ENCODE assay signal across 25 cellular contexts in the genomic region with DNA sequence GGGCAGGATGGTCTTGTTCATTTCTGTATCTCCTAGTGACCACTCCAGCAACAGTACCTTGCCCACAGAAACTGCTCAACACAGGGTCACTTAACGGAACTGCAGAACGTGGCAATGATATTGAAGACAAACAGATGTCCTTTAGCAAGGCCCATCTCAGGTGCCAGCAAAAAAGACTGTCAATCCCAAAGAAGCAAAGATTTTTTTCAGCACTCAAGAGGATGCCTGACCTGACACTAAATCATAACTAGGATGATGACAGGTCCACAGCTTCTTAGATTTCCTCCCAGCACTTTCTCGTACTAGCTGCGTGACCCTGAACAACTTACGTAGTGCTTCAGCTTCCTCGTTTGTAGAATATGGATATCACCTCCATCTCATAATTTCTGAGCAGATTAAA. TPM values are rescaled to one million over a fixed set of nuclear protein-coding genes. Genes with fewer than 3 reads are reported as not detected.
DNase-seq lines count a peak whose midpoint lies in the region; ATAC-seq, FAIRE-seq and TF ChIP-seq lines count a peak whose summit lies in the region.
"Had no signal": no experiment of that assay in that cellular context is flagged by ENCODE, and none has a peak within 500 bp of the region (broad histone marks: within the 10 kb centered on the region; RNA-seq: fewer than 3 reads in every experiment).

No MANE protein-coding gene starts in this region.

- ATAC-seq in HepG2 (no peak), right lobe of liver (no peak), psoas muscle (peak; percentile 45 to 72 (median 64)), HG03565 (IDR thresholded peaks at IDR 0.05; ENCODE audit: unreplicated experiment) (no peak), HG03280 (IDR thresholded peaks at IDR 0.05; ENCODE audit: unreplicated experiment) (no peak)
- ATAC-seq: Right ventricle myocardium inferior had no signal

- H3K4me1 ChIP-seq in HepG2 (ENCODE audit: insufficient read depth, low read length), result peaks cover 22% of the 10 kb centered on the region
- H3K4me1 ChIP-seq in right lobe of liver, result no peaks in the 10 kb centered on the region
- peaks cover 36% of the 10 kb centered on the region for H3K4me1 ChIP-seq in psoas muscle

- H3K79me2 ChIP-seq in HepG2 (ENCODE audit: insufficient read depth, low read length), result peaks cover 78% of the 10 kb centered on the region

- CTCF ChIA-PET in HepG2 (lab: Yijun Ruan, JAX; ENCODE audit: low intra/inter-chr PET ratio, low total read pairs), result no interaction called here

- POLR2A ChIA-PET in HepG2 (lab: Yijun Ruan, JAX), result interaction anchor here (0.8 kb wide), 1 partner anchor 40 kb away, joined by 3 read pairs; no protein-coding TSS in a partner anchor

- FAIRE-seq in HepG2 (lab: Jason Lieb, UNC), result no peak

- H3K4me3 ChIP-seq in HepG2 (replicated peaks in 1 of 3; ENCODE audit: insufficient read depth in 1 of 3, low read depth in 2 of 3, low read length in 3 of 3) (no peak overlapping the region), right lobe of liver (no peak overlapping the region), psoas muscle (no peak overlapping the region)
- H3K4me3 ChIP-seq: PC-9, SJCRH30 had no signal

- WGBS in HepG2 (ENCODE audit: low lambda C conversion rate), result 98% methylated on average over 6 of the region's 6 CpGs
- 79% methylated on average over 6 of the region's 6 CpGs for WGBS in right lobe of liver (ENCODE audit: insufficient coverage, low coverage, low lambda C conversion rate, missing lambda C conversion rate)
- 32 to 55% (median 32%) methylated on average over 6 of the region's 6 CpGs for WGBS in psoas muscle, 3 donors

- no TSS peak for BruUV-seq in HepG2 (replicated peaks; lab: Mats Ljungman, UMichigan)

- TF ChIP-seq CTCF in HepG2 (CRISPR knock-in tag; IDR thresholded peaks at IDR 0.05) (no peak), right lobe of liver (IDR thresholded peaks at IDR 0.05) (no peak), psoas muscle (IDR thresholded peaks at IDR 0.05) (no peak)

- no peaks in the 10 kb centered on the region for H3K9me3 ChIP-seq in HepG2 (ENCODE audit: low read length)
- H3K9me3 ChIP-seq in right lobe of liver, result no peaks in the 10 kb centered on the region
- H3K9me3 ChIP-seq in psoas muscle, result no peaks in the 10 kb centered on the region
- H3K9me3 ChIP-seq: BE2C, SJCRH30 had no signal

- intact Hi-C loops in HepG2 (cut with micrococcal nuclease; ENCODE audit: unreplicated experiment), result no loop called here
- intact Hi-C loops in right lobe of liver (cut with DNase I), result no loop called here
- intact Hi-C loops in psoas muscle (cut with DNase I), result loop anchor here in 1 of 2 donors (5.0 kb wide), 1 partner anchor 38 kb away; the partner anchor contains the start of gene ATP2B1

- H4K20me1 ChIP-seq in HepG2 (ENCODE audit: insufficient read depth, low read length), result no peaks in the 10 kb centered on the region; the same call in 1 of the 2 replicates

- H3K27ac ChIP-seq in HepG2 (ENCODE audit: extremely low read length, insufficient read depth, low read length), result no peak overlapping the region
- no peak overlapping the region for H3K27ac ChIP-seq in right lobe of liver
- H3K27ac ChIP-seq in psoas muscle, result no peak overlapping the region
- H3K27ac ChIP-seq: 22Rv1, PC-9, SJCRH30 had no signal

- no peak for TF ChIP-seq EP300 in HepG2 (IDR thresholded peaks at IDR 0.05; ENCODE audit: low read depth in 2 of 2, low read length in 2 of 2)
- TF ChIP-seq EP300 in HepG2 (CRISPR knock-in tag; IDR thresholded peaks at IDR 0.05; ENCODE audit: borderline replicate concordance), result no peak

- no peak overlapping the region for H3K9ac ChIP-seq in HepG2 (ENCODE audit: insufficient read depth, low read depth, low read length)

- H2AFZ ChIP-seq in HepG2 (ENCODE audit: low read length), result no peak overlapping the region
- H2AFZ ChIP-seq: PC-9 had no signal

- TF ChIP-seq POLR2A in HepG2 (IDR thresholded peaks at IDR 0.05; ENCODE audit: insufficient read depth in 1 of 2, low read depth in 2 of 2, low read length in 2 of 2) (no peak), right lobe of liver (IDR thresholded peaks at IDR 0.05) (no peak)

- H3K4me2 ChIP-seq in HepG2 (ENCODE audit: low read depth, low read length), result no peak overlapping the region
- H3K4me2 ChIP-seq: PC-9 had no signal

- TF ChIP-seq RAD21 in HepG2 (CRISPR knock-in tag; IDR thresholded peaks at IDR 0.05), result no peak

- DNase-seq in HepG2 (ENCODE audit: low spot score), result no peak
- no peak for DNase-seq in right lobe of liver
- peak; percentile 53 for DNase-seq in SK-N-DZ (ENCODE audit: low spot score)
- DNase-seq in psoas muscle, result no peak
- DNase-seq in DMS79 treated with DMSO at 0.1 percent for 48 hours (lab: John Stamatoyannopoulos, UW), result no peak
- no peak for DNase-seq in H4 (ENCODE audit: low spot score)
- DNase-seq: BE2C; Calu3; CD8-positive, alpha-beta memory T cell; DND-41; H9; Karpas-422; NCI-H1105; NCI-H146; NCI-H2029; NCI-H446; NCI-H524 treated with DMSO at 0.1 percent for 48 hours; NCI-H774; NK-92 treated with Interleukin-12 subunit alpha and Interleukin-12 subunit beta, amount 100 ng/mL, for 24 hours; PC-9; SJCRH30 had no signal

- H3K27me3 ChIP-seq in HepG2 (ENCODE audit: control insufficient read depth in 1 of 2, insufficient read depth in 2 of 2, low read length in 2 of 2) (no peaks in the 10 kb centered on the region), right lobe of liver (no peaks in the 10 kb centered on the region), psoas muscle (ENCODE audit: insufficient read depth in 3 of 3, low read length in 2 of 3) (no peaks in the 10 kb centered on the region)
- H3K27me3 ChIP-seq: BE2C, SJCRH30 had no signal

- in situ Hi-C loops in HepG2 (cut with HindIII; ENCODE audit: extremely low pct_ligation_motif_present, low pct_unique_long_range_greater_than_20kb), result no loop called here

- H3K36me3 ChIP-seq in HepG2 (replicated peaks in 1 of 2; ENCODE audit: control insufficient read depth in 1 of 2, insufficient read depth in 2 of 2, low read length in 2 of 2) (no peaks in the 10 kb centered on the region), right lobe of liver (no peaks in the 10 kb centered on the region), psoas muscle (ENCODE audit: insufficient read depth in 1 of 2, low read depth in 1 of 2) (no peaks in the 10 kb centered on the region)
- H3K36me3 ChIP-seq: BE2C had no signal

TF ChIP-seq in HepG2, 621 proteins besides CTCF, POLR2A, EP300 and RAD21:
- no peak for TF ChIP-seq HDAC1 (CRISPR knock-in tag; IDR thresholded peaks at IDR 0.05)
- peak; percentile 51 for TF ChIP-seq RBM22 (optimal IDR thresholded peaks at IDR 0.05; ENCODE audit: low read length)
- TF ChIP-seq DR1 (CRISPR knock-in tag; IDR thresholded peaks at IDR 0.05), result no peak

RNA-seq across cellular contexts. Expression of gene ATP2B1, which starts 39.4 kb away (rescaled TPM):
- total RNA-seq in HepG2 (2016; rRNA removed; fragmentation: Illumina TruSeq; extraction: Trizol) (46.5 and 60.2 TPM in 2 replicates), right lobe of liver (10 to 100 TPM; 10.4 to 23.9 (median 17.6) TPM), psoas muscle (10 to 100 TPM; 27.8 to 45.6 (median 37.8) TPM)
- 8.5 and 11.5 TPM in 2 replicates for total RNA-seq in HepG2 (2016; cell fraction: cytosol; rRNA removed; fragmentation: Illumina TruSeq; extraction: Trizol; ENCODE audit: low read depth)
- total RNA-seq in HepG2 (2016; cell fraction: insoluble cytoplasmic fraction; rRNA removed; fragmentation: Illumina TruSeq; extraction: Trizol), result 52.7 and 57.3 TPM in 2 replicates
- total RNA-seq in HepG2 (2016; cell fraction: membrane; rRNA removed; fragmentation: Illumina TruSeq; extraction: Trizol), result 14.5 and 16.1 TPM in 2 replicates
- total RNA-seq in HepG2 (2016; cell fraction: nucleus; rRNA removed; fragmentation: Illumina TruSeq; extraction: Trizol), result 81.0 and 90.0 TPM in 2 replicates
- polyA plus RNA-seq in HepG2 (2011; rRNA removed) (12.1 and 12.6 TPM in 2 replicates), psoas muscle (10 to 100 TPM; 14.3 to 54.0 (median 26.9) TPM)
- 3.3 and 7.0 TPM in 2 replicates for polyA plus RNA-seq in HepG2 (2011; cell fraction: cytosol; rRNA removed)
- polyA plus RNA-seq in HepG2 (2011; cell fraction: nucleus; rRNA removed), result 11.9 and 12.3 TPM in 2 replicates
- 30.7 and 30.9 TPM in 2 replicates for polyA plus RNA-seq in HepG2 (2012)
- polyA plus RNA-seq in HepG2 (2016; cell fraction: cytosol; fragmentation: Illumina TruSeq; extraction: Trizol; ENCODE audit: low read depth), result 0.71 and 1.0 TPM in 2 replicates
- polyA plus RNA-seq in HepG2 (2016; cell fraction: insoluble cytoplasmic fraction; fragmentation: Illumina TruSeq; extraction: Trizol; ENCODE audit: low read depth), result 25.8 and 28.7 TPM in 2 replicates
- polyA plus RNA-seq in HepG2 (2016; cell fraction: membrane; fragmentation: Illumina TruSeq; extraction: Trizol; ENCODE audit: low read depth), result 3.3 and 4.5 TPM in 2 replicates
- 61.4 and 62.9 TPM in 2 replicates for polyA plus RNA-seq in HepG2 (2016; cell fraction: nucleus; fragmentation: Illumina TruSeq; extraction: Trizol; ENCODE audit: insufficient read depth, low read depth)
- polyA minus RNA-seq in HepG2 (2011; rRNA and poly(A)+ RNA removed; ENCODE audit: low replicate concordance), result 8.3 and 27.4 TPM in 2 replicates
- 22.0 and 22.2 TPM in 2 replicates for polyA minus RNA-seq in HepG2 (2011; cell fraction: cytosol; rRNA and poly(A)+ RNA removed)
- 95.1 and 96.8 TPM in 2 replicates for polyA minus RNA-seq in HepG2 (2011; cell fraction: nucleus; rRNA and poly(A)+ RNA removed)
- 45.9 and 49.5 TPM in 2 replicates for polyA plus RNA-seq in SK-N-DZ (2014; cell fraction: cytosol; rRNA removed)
- polyA plus RNA-seq in SK-N-DZ (2014; cell fraction: nucleus; rRNA removed), result 58.5 and 68.8 TPM in 2 replicates
- total RNA-seq in H4 (2014; rRNA removed; shearing (Covaris generic)), result 23.2 and 28.7 TPM in 2 replicates

Comparison
In these comparisons a context has a peak if more than half of its experiments do, and no peak if none do; other contexts are left out.
1. ATAC-seq: peak in psoas muscle (4 of 4); none in HepG2 (single experiment), right lobe of liver (0 of 4), HG03565 (single experiment) and HG03280 (single experiment).